Comparison of ENCODE assay signal across 19 cellular contexts in genomic region chr13:77952737-77953136, GRCh38. TPM values are rescaled to one million over a fixed set of nuclear protein-coding genes. Genes with fewer than 3 reads are reported as not detected.
"Had no signal": no experiment of that assay in that cellular context is flagged by ENCODE, and none has a peak within 500 bp of the region (broad histone marks: within the 10 kb centered on the region; RNA-seq: fewer than 3 reads in every experiment).

No MANE protein-coding gene starts in this region.

- H3K36me3 Mint-ChIP-seq: activated CD4-positive, alpha-beta memory T cell treated with anti-CD3 and anti-CD28 coated beads for 36 hours; activated naive CD8-positive, alpha-beta T cell treated with anti-CD3 and anti-CD28 coated beads for 36 hours; stimulated activated naive B cell treated with anti-CD40 and anti-IgM and Interleukin-4, amounts not matched to agents 10 μg/mL and 1 μg/mL and 100 μg/mL, for 72 hours had no signal

- H3K4me3 Mint-ChIP-seq: activated CD4-positive, alpha-beta memory T cell treated with anti-CD3 and anti-CD28 coated beads for 36 hours; activated naive CD8-positive, alpha-beta T cell treated with anti-CD3 and anti-CD28 coated beads for 36 hours; nephron; stimulated activated naive B cell treated with anti-CD40 and anti-IgM and Interleukin-4, amounts not matched to agents 10 μg/mL and 1 μg/mL and 100 μg/mL, for 72 hours; T-helper 1 cell treated with Interleukin-12 subunit alpha and Interleukin-12 subunit beta and Interleukin-4 antibody, amounts not matched to agents 30 μg/mL and 1 μg/mL, for 36 hours had no signal

- H3K9me3 Mint-ChIP-seq: activated CD4-positive, alpha-beta memory T cell treated with anti-CD3 and anti-CD28 coated beads for 36 hours; activated naive CD8-positive, alpha-beta T cell treated with anti-CD3 and anti-CD28 coated beads for 36 hours; T-helper 1 cell treated with Interleukin-12 subunit alpha and Interleukin-12 subunit beta and Interleukin-4 antibody, amounts not matched to agents 30 μg/mL and 1 μg/mL, for 36 hours had no signal

- H3K4me1 ChIP-seq: left ventricle myocardium inferior, transverse colon, uterus had no signal

- H3K4me1 Mint-ChIP-seq: activated naive CD8-positive, alpha-beta T cell treated with anti-CD3 and anti-CD28 coated beads for 36 hours; nephron; stimulated activated naive B cell treated with anti-CD40 and anti-IgM and Interleukin-4, amounts not matched to agents 10 μg/mL and 1 μg/mL and 100 μg/mL, for 72 hours had no signal

- H3K4me3 ChIP-seq: coronary artery, left ventricle myocardium inferior, transverse colon, uterus had no signal

- DNase-seq: activated CD4-positive, alpha-beta memory T cell treated with anti-CD3 and anti-CD28 coated beads for 36 hours; activated CD4-positive, alpha-beta T cell treated with anti-CD3 and anti-CD28 coated beads for 48 hours; activated naive CD4-positive, alpha-beta T cell treated with Interleukin-2 at 50 U/mL for 16 hours; activated naive CD8-positive, alpha-beta T cell treated with anti-CD3 and anti-CD28 coated beads for 36 hours; activated T-cell treated with anti-CD3 and anti-CD28 coated beads, Interleukin-2, amount 50 U/mL, for 48 hours; amniotic stem cell; cerebellar nuclear complex; left ventricle myocardium inferior; posterior cingulate gyrus; stimulated activated CD4-positive, alpha-beta T cell treated with anti-CD3 and anti-CD28 coated beads, Interleukin-2, amount 100 ng/mL, for 48 hours; stimulated activated CD8-positive, alpha-beta memory T cell treated with anti-CD3 and anti-CD28 coated beads, Interleukin-4, amount 100 ng/mL, for 48 hours; stimulated activated naive B cell treated with anti-CD40 and anti-IgM and Interleukin-4, amounts not matched to agents 10 μg/mL and 1 μg/mL and 100 μg/mL, for 72 hours; T1000; transverse colon; uterus had no signal

- H3K27me3 ChIP-seq: transverse colon, uterus had no signal

- ATAC-seq: sciatic nerve; stimulated activated naive B cell treated with anti-CD40 and anti-IgM and Interleukin-4, amounts not matched to agents 10 μg/mL and 1 μg/mL and 100 μg/mL, for 72 hours had no signal

- H3K36me3 ChIP-seq: left ventricle myocardium inferior, transverse colon, uterus had no signal

- H3K27ac Mint-ChIP-seq: activated CD4-positive, alpha-beta memory T cell treated with anti-CD3 and anti-CD28 coated beads for 36 hours; activated naive CD8-positive, alpha-beta T cell treated with anti-CD3 and anti-CD28 coated beads for 36 hours; nephron; stimulated activated naive B cell treated with anti-CD40 and anti-IgM and Interleukin-4, amounts not matched to agents 10 μg/mL and 1 μg/mL and 100 μg/mL, for 72 hours; T-helper 1 cell treated with Interleukin-12 subunit alpha and Interleukin-12 subunit beta and Interleukin-4 antibody, amounts not matched to agents 30 μg/mL and 1 μg/mL, for 36 hours had no signal

- H3K27me3 Mint-ChIP-seq: stimulated activated naive B cell treated with anti-CD40 and anti-IgM and Interleukin-4, amounts not matched to agents 10 μg/mL and 1 μg/mL and 100 μg/mL, for 72 hours had no signal

- H3K9me3 ChIP-seq: uterus had no signal

- H3K27ac ChIP-seq: coronary artery, left ventricle myocardium inferior, transverse colon, uterus had no signal

RNA-seq across cellular contexts. Expression of gene EDNRB, which starts 34.1 kb away (rescaled TPM):
- total RNA-seq: activated CD4-positive, alpha-beta memory T cell treated with anti-CD3 and anti-CD28 coated beads for 36 hours; activated naive CD8-positive, alpha-beta T cell treated with anti-CD3 and anti-CD28 coated beads for 36 hours had no signal
